27 cellular contexts compared by ENCODE assay signal in genomic region chr18:51385270-51385669, GRCh38.
"Had no signal": no experiment of that assay in that cellular context is flagged by ENCODE, and none has a peak within 500 bp of the region (broad histone marks: within the 10 kb centered on the region; RNA-seq: fewer than 3 reads in every experiment).

No MANE protein-coding gene starts in this region.

- H3K27me3 ChIP-seq: neural progenitor cell, ovary, right lobe of liver, sigmoid colon, stomach, thyroid gland, tibial nerve, upper lobe of left lung, vagina had no signal

- H3K4me3 Mint-ChIP-seq: nephron; neural progenitor cell; stimulated activated effector memory CD8-positive, alpha-beta T cell treated with anti-CD3 and anti-CD28 coated beads, Interleukin-12 subunit alpha, Interleukin-12 subunit beta, amount 100 ng/mL, for 72 hours; stimulated activated naive B cell treated with anti-CD40 and anti-IgM and Interleukin-4, amounts not matched to agents 10 μg/mL and 1 μg/mL and 100 μg/mL, for 72 hours; stimulated activated naive CD8-positive, alpha-beta T cell treated with anti-CD3 and anti-CD28 coated beads, Interleukin-15, Interleukin-2, amounts not matched to agents 100 ng/mL and 50 ng/mL, for 24 hours had no signal

- H3K27ac ChIP-seq: neural progenitor cell, ovary, parathyroid adenoma, psoas muscle, right lobe of liver, sigmoid colon, stomach, thoracic aorta, thyroid gland, tibial nerve, upper lobe of left lung, vagina had no signal

- ATAC-seq: right cardiac atrium; stimulated activated effector memory CD8-positive, alpha-beta T cell treated with anti-CD3 and anti-CD28 coated beads, Interleukin-12 subunit alpha, Interleukin-12 subunit beta, amount 100 ng/mL, for 72 hours; stimulated activated naive B cell treated with anti-CD40 and anti-IgM and Interleukin-4, amounts not matched to agents 10 μg/mL and 1 μg/mL and 100 μg/mL, for 72 hours had no signal

- DNase-seq: occipital lobe; ovary; posterior cingulate gyrus; psoas muscle; right cardiac atrium; right lobe of liver; sigmoid colon; small intestine; stimulated activated CD4-positive, alpha-beta T cell treated with anti-CD3 and anti-CD28 coated beads, Interleukin-15, amount 100 ng/mL, for 24 hours; stimulated activated CD4-positive, alpha-beta T cell treated with anti-CD3 and anti-CD28 coated beads, Interleukin-2, amount 100 ng/mL, for 24 hours; stimulated activated CD4-positive, alpha-beta T cell treated with anti-CD3 and anti-CD28 coated beads, Interleukin-2, amount 100 ng/mL, for 48 hours; stimulated activated CD4-positive, alpha-beta T cell treated with anti-CD3 and anti-CD28 coated beads, Interleukin-4, amount 100 ng/mL, for 24 hours; stimulated activated naive B cell treated with anti-CD40 and anti-IgM and Interleukin-4, amounts not matched to agents 10 μg/mL and 1 μg/mL and 100 μg/mL, for 72 hours; stimulated activated naive CD4-positive, alpha-beta T cell treated with Interleukin-2 at 50 U/mL for 16 hours; stomach; thyroid gland; trophoblast cell; upper lobe of left lung had no signal

- H3K27me3 Mint-ChIP-seq: progenitor cell of endocrine pancreas had no signal

- H3K4me1 ChIP-seq: neural progenitor cell, parathyroid adenoma, psoas muscle, right lobe of liver, sigmoid colon, stomach, thyroid gland, tibial nerve, upper lobe of left lung, vagina had no signal

- H3K36me3 ChIP-seq: neural progenitor cell, ovary, right lobe of liver, sigmoid colon, stomach, thoracic aorta, thyroid gland, tibial nerve, upper lobe of left lung, vagina had no signal

- H3K27ac Mint-ChIP-seq: nephron; neural progenitor cell; progenitor cell of endocrine pancreas; stimulated activated effector memory CD8-positive, alpha-beta T cell treated with anti-CD3 and anti-CD28 coated beads, Interleukin-12 subunit alpha, Interleukin-12 subunit beta, amount 100 ng/mL, for 72 hours; stimulated activated naive B cell treated with anti-CD40 and anti-IgM and Interleukin-4, amounts not matched to agents 10 μg/mL and 1 μg/mL and 100 μg/mL, for 72 hours; stimulated activated naive CD8-positive, alpha-beta T cell treated with anti-CD3 and anti-CD28 coated beads, Interleukin-15, Interleukin-2, amounts not matched to agents 100 ng/mL and 50 ng/mL, for 24 hours had no signal

- H3K4me3 ChIP-seq: neural progenitor cell, ovary, psoas muscle, right lobe of liver, sigmoid colon, stomach, thoracic aorta, thyroid gland, tibial nerve, upper lobe of left lung, vagina had no signal

- H3K79me2 ChIP-seq: parathyroid adenoma had no signal

- H3K36me3 Mint-ChIP-seq: neural progenitor cell; stimulated activated effector memory CD8-positive, alpha-beta T cell treated with anti-CD3 and anti-CD28 coated beads, Interleukin-12 subunit alpha, Interleukin-12 subunit beta, amount 100 ng/mL, for 72 hours; stimulated activated naive B cell treated with anti-CD40 and anti-IgM and Interleukin-4, amounts not matched to agents 10 μg/mL and 1 μg/mL and 100 μg/mL, for 72 hours had no signal

- H3K9me3 Mint-ChIP-seq: nephron; neural progenitor cell; stimulated activated effector memory CD8-positive, alpha-beta T cell treated with anti-CD3 and anti-CD28 coated beads, Interleukin-12 subunit alpha, Interleukin-12 subunit beta, amount 100 ng/mL, for 72 hours; stimulated activated naive B cell treated with anti-CD40 and anti-IgM and Interleukin-4, amounts not matched to agents 10 μg/mL and 1 μg/mL and 100 μg/mL, for 72 hours; stimulated activated naive CD8-positive, alpha-beta T cell treated with anti-CD3 and anti-CD28 coated beads, Interleukin-15, Interleukin-2, amounts not matched to agents 100 ng/mL and 50 ng/mL, for 24 hours had no signal

- H3K4me2 ChIP-seq: neural progenitor cell had no signal

- H3K4me1 Mint-ChIP-seq: nephron; neural progenitor cell; stimulated activated effector memory CD8-positive, alpha-beta T cell treated with anti-CD3 and anti-CD28 coated beads, Interleukin-12 subunit alpha, Interleukin-12 subunit beta, amount 100 ng/mL, for 72 hours; stimulated activated naive B cell treated with anti-CD40 and anti-IgM and Interleukin-4, amounts not matched to agents 10 μg/mL and 1 μg/mL and 100 μg/mL, for 72 hours had no signal

- H2AFZ ChIP-seq: neural progenitor cell, parathyroid adenoma had no signal
